ENCODE assay signal across 23 cellular contexts in genomic region chr1:169689395-169689794, GRCh38. TPM values are rescaled to one million over a fixed set of nuclear protein-coding genes. Genes with fewer than 3 reads are reported as not detected.
DNase-seq lines count a peak whose midpoint lies in the region; ATAC-seq lines count a peak whose summit lies in the region.
"Had no signal": no experiment of that assay in that cellular context is flagged by ENCODE, and none has a peak within 500 bp of the region (broad histone marks: within the 10 kb centered on the region; RNA-seq: fewer than 3 reads in every experiment).

No MANE protein-coding gene starts in this region.

- no peaks in the 10 kb centered on the region for H3K36me3 ChIP-seq in thymus (ENCODE audit: control insufficient read depth, insufficient read depth)
- H3K36me3 ChIP-seq: thyroid gland had no signal

- no peaks in the 10 kb centered on the region for H3K27me3 ChIP-seq in thymus (ENCODE audit: control insufficient read depth, insufficient read depth)
- H3K27me3 ChIP-seq: body of pancreas, hepatocyte, thyroid gland had no signal

- WGBS in thymus, result 95% methylated on average over 2 of the region's 2 CpGs

- H3K4me1 ChIP-seq in thymus (ENCODE audit: control insufficient read depth, insufficient read depth, low read length), result peaks cover 40% of the 10 kb centered on the region
- H3K4me1 ChIP-seq: body of pancreas, thyroid gland had no signal

- no peaks in the 10 kb centered on the region for H3K9me3 ChIP-seq in thymus (ENCODE audit: control insufficient read depth)
- H3K9me3 ChIP-seq: body of pancreas, thyroid gland had no signal

- peaks cover 40% of the 10 kb centered on the region for H3K36me3 Mint-ChIP-seq in stimulated activated naive CD8-positive, alpha-beta T cell treated with anti-CD3 and anti-CD28 coated beads, Interleukin-15, Interleukin-2, amounts not matched to agents 100 ng/mL and 50 ng/mL, for 24 hours (ENCODE audit: low read depth)
- H3K36me3 Mint-ChIP-seq in activated T-helper 17 cell treated with anti-CD3 and anti-CD28 coated beads, Interleukin-2, amount 50 U/mL, for 72 hours (ENCODE audit: low read depth), result peaks cover 35% of the 10 kb centered on the region

- no peak overlapping the region for H3K4me3 Mint-ChIP-seq in stimulated activated naive CD8-positive, alpha-beta T cell treated with anti-CD3 and anti-CD28 coated beads, Interleukin-15, Interleukin-2, amounts not matched to agents 100 ng/mL and 50 ng/mL, for 24 hours
- H3K4me3 Mint-ChIP-seq in stimulated activated naive CD8-positive, alpha-beta T cell treated with anti-CD3 and anti-CD28 coated beads, Interleukin-15, amount 100 ng/mL, for 72 hours, result peak overlapping the region in 1 of 2 donors; percentile 48
- H3K4me3 Mint-ChIP-seq in activated T-helper 17 cell treated with anti-CD3 and anti-CD28 coated beads, Interleukin-2, amount 50 U/mL, for 72 hours, result peak overlapping the region; percentile 37
- H3K4me3 Mint-ChIP-seq: neural crest cell had no signal

- peak overlapping the region; percentile 85 for H3K27ac Mint-ChIP-seq in stimulated activated naive CD8-positive, alpha-beta T cell treated with anti-CD3 and anti-CD28 coated beads, Interleukin-15, Interleukin-2, amounts not matched to agents 100 ng/mL and 50 ng/mL, for 24 hours
- H3K27ac Mint-ChIP-seq in stimulated activated naive CD8-positive, alpha-beta T cell treated with anti-CD3 and anti-CD28 coated beads, Interleukin-15, amount 100 ng/mL, for 72 hours, result peak overlapping the region in 1 of 2 donors; percentile 75
- peak overlapping the region; percentile 29 for H3K27ac Mint-ChIP-seq in activated T-helper 17 cell treated with anti-CD3 and anti-CD28 coated beads, Interleukin-2, amount 50 U/mL, for 72 hours
- H3K27ac Mint-ChIP-seq: activated naive CD4-positive, alpha-beta T cell treated with anti-CD3 and anti-CD28 coated beads, Interleukin-2, amount 50 U/mL, for 24 hours had no signal

- no peaks in the 10 kb centered on the region for H3K9me3 Mint-ChIP-seq in stimulated activated naive CD8-positive, alpha-beta T cell treated with anti-CD3 and anti-CD28 coated beads, Interleukin-15, Interleukin-2, amounts not matched to agents 100 ng/mL and 50 ng/mL, for 24 hours
- no peaks in the 10 kb centered on the region for H3K9me3 Mint-ChIP-seq in stimulated activated naive CD8-positive, alpha-beta T cell treated with anti-CD3 and anti-CD28 coated beads, Interleukin-15, amount 100 ng/mL, for 72 hours
- H3K9me3 Mint-ChIP-seq in activated T-helper 17 cell treated with anti-CD3 and anti-CD28 coated beads, Interleukin-2, amount 50 U/mL, for 72 hours, result no peaks in the 10 kb centered on the region
- H3K9me3 Mint-ChIP-seq: activated naive CD4-positive, alpha-beta T cell treated with anti-CD3 and anti-CD28 coated beads, Interleukin-2, amount 50 U/mL, for 24 hours; neural crest cell had no signal

- H3K27ac ChIP-seq in thymus (ENCODE audit: low read depth), result peak overlapping the region; percentile 5
- H3K27ac ChIP-seq: body of pancreas, coronary artery, hepatocyte, RWPE1, thyroid gland had no signal

- H3K4me3 ChIP-seq in thymus (ENCODE audit: low read length), result no peak overlapping the region
- H3K4me3 ChIP-seq: body of pancreas, coronary artery, hepatocyte, thyroid gland had no signal

- DNase-seq in stimulated activated naive CD8-positive, alpha-beta T cell treated with anti-CD3 and anti-CD28 coated beads, Interleukin-15, amount 100 ng/mL, for 72 hours, result no peak
- no peak for DNase-seq in activated effector memory CD4-positive, alpha-beta T cell treated with Interleukin-2 at 50 U/mL for 16 hours
- DNase-seq: body of pancreas, DMS 273 treated with DMSO at 0.1 percent for 48 hours, GF-D8, GOT3, kidney, NCI-H1694, NCI-H2227 treated with DMSO at 0.1 percent for 48 hours, SW 1271, thyroid gland had no signal

- no peak for ATAC-seq in stimulated activated naive CD8-positive, alpha-beta T cell treated with anti-CD3 and anti-CD28 coated beads, Interleukin-15, amount 100 ng/mL, for 72 hours
- ATAC-seq in GM21576 (IDR thresholded peaks at IDR 0.05; ENCODE audit: unreplicated experiment) (peak; percentile 0), GM19452 (IDR thresholded peaks at IDR 0.05; ENCODE audit: unreplicated experiment) (no peak)
- ATAC-seq in activated T-helper 17 cell treated with anti-CD3 and anti-CD28 coated beads, Interleukin-2, amount 50 U/mL, for 72 hours (replicated peaks), result no peak
- no peak for ATAC-seq in activated CD4-positive, CD25-positive, alpha-beta regulatory T cell treated with anti-CD3 and anti-CD28 coated beads, Interleukin-2, amount 50 U/mL, for 24 hours
- ATAC-seq: body of pancreas had no signal

- H3K4me1 Mint-ChIP-seq in stimulated activated naive CD8-positive, alpha-beta T cell treated with anti-CD3 and anti-CD28 coated beads, Interleukin-15, Interleukin-2, amounts not matched to agents 100 ng/mL and 50 ng/mL, for 24 hours (ENCODE audit: low read depth), result no peaks in the 10 kb centered on the region
- H3K4me1 Mint-ChIP-seq in stimulated activated naive CD8-positive, alpha-beta T cell treated with anti-CD3 and anti-CD28 coated beads, Interleukin-15, amount 100 ng/mL, for 72 hours, result peaks cover 9% of the 10 kb centered on the region
- H3K4me1 Mint-ChIP-seq in activated T-helper 17 cell treated with anti-CD3 and anti-CD28 coated beads, Interleukin-2, amount 50 U/mL, for 72 hours, result peaks cover 27% of the 10 kb centered on the region
- H3K4me1 Mint-ChIP-seq: neural crest cell had no signal

- H3K27me3 Mint-ChIP-seq in stimulated activated naive CD8-positive, alpha-beta T cell treated with anti-CD3 and anti-CD28 coated beads, Interleukin-15, Interleukin-2, amounts not matched to agents 100 ng/mL and 50 ng/mL, for 24 hours, result no peaks in the 10 kb centered on the region
- no peaks in the 10 kb centered on the region for H3K27me3 Mint-ChIP-seq in stimulated activated naive CD8-positive, alpha-beta T cell treated with anti-CD3 and anti-CD28 coated beads, Interleukin-15, amount 100 ng/mL, for 72 hours
- no peaks in the 10 kb centered on the region for H3K27me3 Mint-ChIP-seq in activated T-helper 17 cell treated with anti-CD3 and anti-CD28 coated beads, Interleukin-2, amount 50 U/mL, for 72 hours
- H3K27me3 Mint-ChIP-seq: activated naive CD4-positive, alpha-beta T cell treated with anti-CD3 and anti-CD28 coated beads, Interleukin-2, amount 50 U/mL, for 24 hours had no signal

RNA-seq across cellular contexts. Expression of gene SELL, which starts 22.0 kb away (rescaled TPM):
- total RNA-seq in activated T-helper 17 cell treated with anti-CD3 and anti-CD28 coated beads, Interleukin-2, amount 50 U/mL, for 72 hours, result 100 to 1,000 TPM; 143 to 221 TPM
- 73.0 TPM for polyA plus RNA-seq in thymus
- total RNA-seq: fibroblast of villous mesenchyme, neural crest cell had no signal

RNA-seq across cellular contexts. Expression of gene SELE, which starts 44.5 kb away (rescaled TPM):
- not detected for total RNA-seq in activated T-helper 17 cell treated with anti-CD3 and anti-CD28 coated beads, Interleukin-2, amount 50 U/mL, for 72 hours
- 1.5 TPM for polyA plus RNA-seq in thymus
- total RNA-seq: fibroblast of villous mesenchyme, neural crest cell had no signal
- polyA plus RNA-seq: hepatocyte had no signal

RNA-seq across cellular contexts. Expression of gene SELP, which starts 59.5 kb away (rescaled TPM):
- total RNA-seq in activated T-helper 17 cell treated with anti-CD3 and anti-CD28 coated beads, Interleukin-2, amount 50 U/mL, for 72 hours, result under 1 TPM; 0.39 to 0.90 TPM
- polyA plus RNA-seq in thymus, result 3.7 TPM
- total RNA-seq: fibroblast of villous mesenchyme, neural crest cell had no signal
- polyA plus RNA-seq: hepatocyte had no signal
